ENCODE assay signal across 29 cellular contexts in the genomic region with DNA sequence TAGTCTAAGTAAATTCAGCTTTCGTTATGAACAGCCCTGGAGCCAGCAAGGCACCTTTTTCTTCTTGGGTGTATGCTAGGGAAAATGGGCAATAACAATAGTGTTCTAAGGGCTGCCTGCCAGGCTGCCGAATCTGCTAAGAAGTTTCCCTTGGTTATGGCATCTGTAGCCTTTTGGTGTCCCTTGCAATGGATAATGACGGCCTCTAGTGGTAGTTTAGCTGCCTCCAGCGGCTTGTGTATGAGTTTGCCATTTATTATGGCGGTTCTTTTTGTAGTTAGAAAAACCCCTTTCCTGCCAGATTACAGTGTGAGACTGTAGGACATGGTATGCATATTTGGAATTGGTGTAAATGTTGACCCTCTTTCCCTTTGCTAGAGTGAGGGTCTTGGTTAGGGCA.
"Had no signal": no experiment of that assay in that cellular context is flagged by ENCODE, and none has a peak within 500 bp of the region (broad histone marks: within the 10 kb centered on the region; RNA-seq: fewer than 3 reads in every experiment).

No MANE protein-coding gene starts in this region.

- H3K27me3 ChIP-seq: adrenal gland, body of pancreas had no signal

- H3K9me3 ChIP-seq: adrenal gland, body of pancreas had no signal

- H3K9me3 Mint-ChIP-seq: activated CD4-positive, alpha-beta memory T cell treated with anti-CD3 and anti-CD28 coated beads, Interleukin-2, amount 10 ng/mL, durations not matched to agents 7 days and 5 days; activated T-cell treated with anti-CD3 and anti-CD28 coated beads, Interleukin-2, amount 50 U/mL, for 72 hours had no signal

- H3K4me3 ChIP-seq: adrenal gland, body of pancreas, SK-N-MC had no signal

- DNase-seq: activated CD4-positive, alpha-beta memory T cell treated with anti-CD3 and anti-CD28 coated beads, Interleukin-2, amount 10 ng/mL, durations not matched to agents 7 days and 5 days; activated CD4-positive, alpha-beta T cell treated with anti-CD3 and anti-CD28 coated beads for 36 hours; activated CD4-positive, alpha-beta T cell treated with anti-CD3 and anti-CD28 coated beads, Interleukin-2, amount 50 U/mL, for 1 hour; activated CD8-positive, alpha-beta memory T cell treated with anti-CD3 and anti-CD28 coated beads, Interleukin-2, amount 50 U/mL, for 4 hours; activated naive CD4-positive, alpha-beta T cell treated with anti-CD3 and anti-CD28 coated beads, Interleukin-2, amount 50 U/mL, for 16 hours; activated naive CD8-positive, alpha-beta T cell treated with anti-CD3 and anti-CD28 coated beads, Interleukin-2, amount 10 ng/mL, durations not matched to agents 7 days and 5 days; activated T-cell treated with anti-CD3 and anti-CD28 coated beads, Interleukin-2, amount 50 U/mL, for 72 hours; adrenal gland; aorta; body of pancreas; central memory CD4-positive, alpha-beta T cell; IMR-90; KG1; NCI-H1105; NCI-H1436; NCI-H1694 treated with DMSO at 0.1 percent for 48 hours; NCI-H2081 treated with DMSO at 0.1 percent for 48 hours; NCI-H2171; NCI-H2227 treated with DMSO at 0.1 percent for 48 hours; NCI-H446 treated with DMSO at 0.1 percent for 48 hours; NCI-H524 treated with DMSO at 0.1 percent for 48 hours; NCI-H82; SIG-M5; T-cell; T-helper 2 cell; T1000 had no signal

- H3K4me1 ChIP-seq: adrenal gland, body of pancreas had no signal

- H3K4me1 Mint-ChIP-seq: activated CD4-positive, alpha-beta memory T cell treated with anti-CD3 and anti-CD28 coated beads, Interleukin-2, amount 10 ng/mL, durations not matched to agents 7 days and 5 days; activated CD4-positive, alpha-beta T cell treated with anti-CD3 and anti-CD28 coated beads for 36 hours; activated naive CD8-positive, alpha-beta T cell treated with anti-CD3 and anti-CD28 coated beads, Interleukin-2, amount 10 ng/mL, durations not matched to agents 7 days and 5 days; T-cell had no signal

- H3K27ac Mint-ChIP-seq: activated CD4-positive, alpha-beta memory T cell treated with anti-CD3 and anti-CD28 coated beads, Interleukin-2, amount 10 ng/mL, durations not matched to agents 7 days and 5 days; activated CD4-positive, alpha-beta T cell treated with anti-CD3 and anti-CD28 coated beads for 36 hours; activated naive CD8-positive, alpha-beta T cell treated with anti-CD3 and anti-CD28 coated beads, Interleukin-2, amount 10 ng/mL, durations not matched to agents 7 days and 5 days; activated T-cell treated with anti-CD3 and anti-CD28 coated beads, Interleukin-2, amount 50 U/mL, for 72 hours; activated T-helper 2 cell treated with anti-CD3 and anti-CD28 coated beads, Interferon-gamma antibody, Interleukin-2, Interleukin-4, amounts not matched to agents 10 μg/mL and 5 μg/mL and 100 μg/mL, durations not matched to agents 14 hours and 24 hours and 36 hours; T-cell had no signal

- H3K4me3 Mint-ChIP-seq: activated CD4-positive, alpha-beta memory T cell treated with anti-CD3 and anti-CD28 coated beads, Interleukin-2, amount 10 ng/mL, durations not matched to agents 7 days and 5 days; activated CD4-positive, alpha-beta T cell treated with anti-CD3 and anti-CD28 coated beads for 36 hours; activated naive CD8-positive, alpha-beta T cell treated with anti-CD3 and anti-CD28 coated beads, Interleukin-2, amount 10 ng/mL, durations not matched to agents 7 days and 5 days; activated T-cell treated with anti-CD3 and anti-CD28 coated beads, Interleukin-2, amount 50 U/mL, for 72 hours; T-cell had no signal

- H3K27me3 Mint-ChIP-seq: activated CD4-positive, alpha-beta memory T cell treated with anti-CD3 and anti-CD28 coated beads, Interleukin-2, amount 10 ng/mL, durations not matched to agents 7 days and 5 days; activated CD4-positive, alpha-beta T cell treated with anti-CD3 and anti-CD28 coated beads for 36 hours; activated naive CD8-positive, alpha-beta T cell treated with anti-CD3 and anti-CD28 coated beads, Interleukin-2, amount 10 ng/mL, durations not matched to agents 7 days and 5 days had no signal

- H3K36me3 ChIP-seq: adrenal gland had no signal

- H3K27ac ChIP-seq: adrenal gland, body of pancreas, SK-N-MC, VCaP had no signal
